ENCODE assay signal across 11 cellular contexts in genomic region chr5:94702729-94703128, GRCh38.
DNase-seq lines count a peak whose midpoint lies in the region; ATAC-seq and TF ChIP-seq lines count a peak whose summit lies in the region.
"Had no signal": no experiment of that assay in that cellular context is flagged by ENCODE, and none has a peak within 500 bp of the region (broad histone marks: within the 10 kb centered on the region; RNA-seq: fewer than 3 reads in every experiment).

No MANE protein-coding gene starts in this region.

- DNase-seq in GM20000 (ENCODE audit: low spot score) (peak; percentile 3), NCI-H146 treated with DMSO at 0.1 percent for 48 hours (lab: John Stamatoyannopoulos, UW; ENCODE audit: unreplicated experiment) (peak; percentile 47), Right ventricle myocardium inferior (ENCODE audit: missing footprints) (no peak), NCI-H1105 treated with DMSO at 0.1 percent for 48 hours (lab: John Stamatoyannopoulos, UW) (no peak), DMS153 treated with DMSO at 0.1 percent for 48 hours (lab: John Stamatoyannopoulos, UW; ENCODE audit: unreplicated experiment) (no peak)
- DNase-seq: activated CD4-positive, CD25-positive, alpha-beta regulatory T cell treated with anti-CD3 and anti-CD28 coated beads, Interleukin-2, amount 50 U/mL, for 72 hours; NCI-H2107; Right ventricle myocardium superior had no signal

- ATAC-seq in GM18511 (IDR thresholded peaks at IDR 0.05; ENCODE audit: unreplicated experiment) (peak; percentile 70), HG02981 (IDR thresholded peaks at IDR 0.05; ENCODE audit: unreplicated experiment) (peak; percentile 67), Right ventricle myocardium inferior (no peak), SK-N-SH treated with all-trans-retinoic acid at 6 μM for 48 hours (no peak)

- intact Hi-C loops in Right ventricle myocardium inferior (cut with DNase I), result no loop called here

- no peak for TF ChIP-seq CTCF in GM20000 (IDR thresholded peaks at IDR 0.05; ENCODE audit: extremely low read depth, missing control alignments)

TF ChIP-seq in SK-N-SH treated with all-trans-retinoic acid at 6 μM for 48 hours, 23 proteins besides CTCF, POLR2A, EP300 and RAD21:
- TF ChIP-seq GLIS3 (CRISPR knock-in tag; IDR thresholded peaks at IDR 0.05) (no peak), PATZ1 (CRISPR knock-in tag; IDR thresholded peaks at IDR 0.05; ENCODE audit: borderline replicate concordance) (no peak), BACH2 (CRISPR knock-in tag; IDR thresholded peaks at IDR 0.05; ENCODE audit: borderline replicate concordance) (no peak), ARNTL (CRISPR knock-in tag; IDR thresholded peaks at IDR 0.05; ENCODE audit: borderline replicate concordance, low read depth) (no peak), ZNF70 (CRISPR knock-in tag; IDR thresholded peaks at IDR 0.05) (no peak), ZC3H10 (CRISPR knock-in tag; IDR thresholded peaks at IDR 0.05) (no peak), SNAI2 (CRISPR knock-in tag; IDR thresholded peaks at IDR 0.05) (no peak), TCF4 (CRISPR knock-in tag; IDR thresholded peaks at IDR 0.05; ENCODE audit: borderline replicate concordance) (no peak), ZNF8 (CRISPR knock-in tag; IDR thresholded peaks at IDR 0.05) (no peak), CSDC2 (CRISPR knock-in tag; IDR thresholded peaks at IDR 0.05) (no peak), CSRNP3 (CRISPR knock-in tag; IDR thresholded peaks at IDR 0.05) (no peak), TOX (CRISPR knock-in tag; IDR thresholded peaks at IDR 0.05; ENCODE audit: borderline replicate concordance) (no peak)

Comparison
In these comparisons a context has a peak if more than half of its experiments do, and no peak if none do; other contexts are left out.
1. ATAC-seq: peak in GM18511 (single experiment) and HG02981 (single experiment); none in Right ventricle myocardium inferior (single experiment) and SK-N-SH treated with all-trans-retinoic acid at 6 μM for 48 hours (single experiment).
2. DNase-seq: peak in GM20000 (single experiment) and NCI-H146 treated with DMSO at 0.1 percent for 48 hours (single experiment); none in Right ventricle myocardium inferior (single experiment), NCI-H1105 treated with DMSO at 0.1 percent for 48 hours (single experiment) and DMS153 treated with DMSO at 0.1 percent for 48 hours (single experiment).